In genomic region chr11:27228232-27228631, GRCh38 we compare ENCODE assay signal across 22 cellular contexts.
A peak's percentile ranks its signal among the peaks of the same experiment; 100 is the strongest.
DNase-seq lines count a peak whose midpoint lies in the region; ATAC-seq and TF ChIP-seq lines count a peak whose summit lies in the region.
"Had no signal": no experiment of that assay in that cellular context is flagged by ENCODE, and none has a peak within 500 bp of the region (broad histone marks: within the 10 kb centered on the region; RNA-seq: fewer than 3 reads in every experiment).

No MANE protein-coding gene starts in this region.

- peaks cover 6% of the 10 kb centered on the region for H3K27me3 Mint-ChIP-seq in neural progenitor cell (ENCODE audit: insufficient read depth, low read depth)
- peaks cover 0 to 1% of the 10 kb centered on the region in 2 donors for H3K27me3 Mint-ChIP-seq in CD4-positive, alpha-beta memory T cell
- H3K27me3 Mint-ChIP-seq: stimulated activated memory B cell treated with anti-CD40 and anti-IgM and Interleukin-4, amounts not matched to agents 10 μg/mL and 1 μg/mL and 100 μg/mL, for 72 hours had no signal

- POLR2A ChIA-PET in CD4-positive, alpha-beta memory T cell (lab: Charles Lee; ENCODE audit: partially characterized antibody), result no interaction called here

- H3K4me1 Mint-ChIP-seq in neural progenitor cell, result peaks cover 11% of the 10 kb centered on the region
- H3K4me1 Mint-ChIP-seq in CD4-positive, alpha-beta memory T cell, result no peaks in the 10 kb centered on the region

- no peaks in the 10 kb centered on the region for H3K27me3 ChIP-seq in breast epithelium
- H3K27me3 ChIP-seq in neural progenitor cell, result no peaks in the 10 kb centered on the region
- no peaks in the 10 kb centered on the region for H3K27me3 ChIP-seq in CD4-positive, alpha-beta memory T cell (ENCODE audit: insufficient read depth, low read length)
- H3K27me3 ChIP-seq in right atrium auricular region, result no peaks in the 10 kb centered on the region
- H3K27me3 ChIP-seq: SJCRH30, tibial nerve had no signal

- H3K79me2 ChIP-seq in neural progenitor cell (ENCODE audit: low read depth), result no peaks in the 10 kb centered on the region

- peak overlapping the region; percentile 12 to 19 for H3K27ac ChIP-seq in breast epithelium
- no peak overlapping the region for H3K27ac ChIP-seq in neural progenitor cell
- H3K27ac ChIP-seq in CD4-positive, alpha-beta memory T cell (ENCODE audit: low read depth, low read length), result no peak overlapping the region
- H3K27ac ChIP-seq in right atrium auricular region, result no peak overlapping the region
- H3K27ac ChIP-seq: SJCRH30, tibial nerve, VCaP had no signal

- no peak overlapping the region for H3K4me2 ChIP-seq in neural progenitor cell

- H3K9me3 ChIP-seq in breast epithelium, result no peaks in the 10 kb centered on the region
- no peaks in the 10 kb centered on the region for H3K9me3 ChIP-seq in neural progenitor cell (ENCODE audit: low read depth)
- no peaks in the 10 kb centered on the region for H3K9me3 ChIP-seq in CD4-positive, alpha-beta memory T cell (ENCODE audit: control insufficient read depth in 1 of 2, low read length in 2 of 2)
- H3K9me3 ChIP-seq in right atrium auricular region, result no peaks in the 10 kb centered on the region
- H3K9me3 ChIP-seq: SJCRH30, tibial nerve had no signal

- CTCF ChIA-PET in CD4-positive, alpha-beta memory T cell (lab: Charles Lee; ENCODE audit: partially characterized antibody), result no interaction called here

- no peak for TF ChIP-seq CTCF in breast epithelium (IDR thresholded peaks at IDR 0.05)
- no peak for TF ChIP-seq CTCF in neural progenitor cell (IDR thresholded peaks at IDR 0.05)
- TF ChIP-seq CTCF in right atrium auricular region (IDR thresholded peaks at IDR 0.05), result no peak

- intact Hi-C loops in breast epithelium (cut with DNase I; ENCODE audit: low total_unique reads), result no loop called here
- intact Hi-C loops in CD4-positive, alpha-beta memory T cell (cut with micrococcal nuclease), result no loop called here

- H3K27ac Mint-ChIP-seq in neural progenitor cell, result no peak overlapping the region
- H3K27ac Mint-ChIP-seq in CD4-positive, alpha-beta memory T cell, result no peak overlapping the region
- H3K27ac Mint-ChIP-seq: activated naive CD4-positive, alpha-beta T cell treated with anti-CD3 and anti-CD28 coated beads for 36 hours; stimulated activated memory B cell treated with anti-CD40 and anti-IgM and Interleukin-4, amounts not matched to agents 10 μg/mL and 1 μg/mL and 100 μg/mL, for 72 hours; T-helper 1 cell treated with Interleukin-12 subunit alpha and Interleukin-12 subunit beta and Interleukin-4 antibody, amounts not matched to agents 30 μg/mL and 1 μg/mL, for 36 hours had no signal

- H3K4me3 Mint-ChIP-seq in neural progenitor cell, result no peak overlapping the region
- no peak overlapping the region for H3K4me3 Mint-ChIP-seq in CD4-positive, alpha-beta memory T cell
- H3K4me3 Mint-ChIP-seq: activated naive CD4-positive, alpha-beta T cell treated with anti-CD3 and anti-CD28 coated beads for 36 hours; stimulated activated memory B cell treated with anti-CD40 and anti-IgM and Interleukin-4, amounts not matched to agents 10 μg/mL and 1 μg/mL and 100 μg/mL, for 72 hours; T-helper 1 cell treated with Interleukin-12 subunit alpha and Interleukin-12 subunit beta and Interleukin-4 antibody, amounts not matched to agents 30 μg/mL and 1 μg/mL, for 36 hours had no signal

- peak overlapping the region; percentile 13 for H2AFZ ChIP-seq in neural progenitor cell (replicated peaks)

- no peak for ATAC-seq in GM19452 (IDR thresholded peaks at IDR 0.05; ENCODE audit: unreplicated experiment)
- ATAC-seq: left cardiac atrium; stimulated activated memory B cell treated with anti-CD40 and anti-IgM and Interleukin-4, amounts not matched to agents 10 μg/mL and 1 μg/mL and 100 μg/mL, for 72 hours had no signal

- H3F3A ChIP-seq in neural progenitor cell (ENCODE audit: low read depth), result peaks cover 6% of the 10 kb centered on the region

- H3K36me3 Mint-ChIP-seq in neural progenitor cell, result peaks cover 2% of the 10 kb centered on the region
- no peaks in the 10 kb centered on the region for H3K36me3 Mint-ChIP-seq in CD4-positive, alpha-beta memory T cell
- H3K36me3 Mint-ChIP-seq: stimulated activated memory B cell treated with anti-CD40 and anti-IgM and Interleukin-4, amounts not matched to agents 10 μg/mL and 1 μg/mL and 100 μg/mL, for 72 hours had no signal

- no peak overlapping the region for H3K9ac ChIP-seq in neural progenitor cell

- H3K4me1 ChIP-seq in breast epithelium (no peaks in the 10 kb centered on the region), neural progenitor cell (peaks cover 25% of the 10 kb centered on the region), right atrium auricular region (no peaks in the 10 kb centered on the region)
- no peaks in the 10 kb centered on the region for H3K4me1 ChIP-seq in CD4-positive, alpha-beta memory T cell (ENCODE audit: insufficient read depth, low read length)

- H3K4me3 ChIP-seq in breast epithelium (no peak overlapping the region), neural progenitor cell (no peak overlapping the region), right atrium auricular region (no peak overlapping the region)
- no peak overlapping the region for H3K4me3 ChIP-seq in CD4-positive, alpha-beta memory T cell (ENCODE audit: low read length in 2 of 2)
- H3K4me3 ChIP-seq: SJCRH30, tibial nerve had no signal

- no peaks in the 10 kb centered on the region for H4K20me1 ChIP-seq in neural progenitor cell (ENCODE audit: low read depth)

- H3K36me3 ChIP-seq in breast epithelium (no peaks in the 10 kb centered on the region), neural progenitor cell (no peaks in the 10 kb centered on the region), right atrium auricular region (no peaks in the 10 kb centered on the region)
- no peaks in the 10 kb centered on the region for H3K36me3 ChIP-seq in CD4-positive, alpha-beta memory T cell (ENCODE audit: insufficient read depth, low read length)
- H3K36me3 ChIP-seq: SJCRH30, tibial nerve had no signal

- peaks cover 6% of the 10 kb centered on the region for H3K9me3 Mint-ChIP-seq in neural progenitor cell
- peaks cover 0 to 5% (median 0%) of the 10 kb centered on the region in 8 donors for H3K9me3 Mint-ChIP-seq in CD4-positive, alpha-beta memory T cell
- H3K9me3 Mint-ChIP-seq: activated naive CD4-positive, alpha-beta T cell treated with anti-CD3 and anti-CD28 coated beads for 36 hours; stimulated activated memory B cell treated with anti-CD40 and anti-IgM and Interleukin-4, amounts not matched to agents 10 μg/mL and 1 μg/mL and 100 μg/mL, for 72 hours; T-helper 1 cell treated with Interleukin-12 subunit alpha and Interleukin-12 subunit beta and Interleukin-4 antibody, amounts not matched to agents 30 μg/mL and 1 μg/mL, for 36 hours had no signal

- DNase-seq in DMS79 treated with DMSO at 0.1 percent for 48 hours (lab: John Stamatoyannopoulos, UW), result peak; percentile 95
- DNase-seq in NCI-H2081 (lab: John Stamatoyannopoulos, UW), result peak; percentile 63 to 91
- DNase-seq in breast epithelium (ENCODE audit: low spot score in 2 of 2), result peak in 1 of 2 donors; percentile 33
- DNase-seq in neural progenitor cell (ENCODE audit: low spot score), result no peak
- DNase-seq in CD4-positive, alpha-beta memory T cell, result no peak
- DNase-seq in right atrium auricular region (ENCODE audit: low spot score), result no peak
- no peak for DNase-seq in germinal center (ENCODE audit: low spot score)
- DNase-seq: activated CD4-positive, alpha-beta T cell treated with anti-CD3 and anti-CD28 coated beads, Interleukin-2, amount 50 U/mL, for 48 hours; activated naive CD4-positive, alpha-beta T cell treated with anti-CD3 and anti-CD28 coated beads for 36 hours; aorta; DND-41; IMR-90; left cardiac atrium; NCI-H226; retina; SJCRH30; stimulated activated CD4-positive, alpha-beta T cell treated with anti-CD3 and anti-CD28 coated beads, Interleukin-15, amount 100 ng/mL, for 24 hours had no signal

- no peak for TF ChIP-seq POLR2A in breast epithelium (IDR thresholded peaks at IDR 0.05)

Comparison
In these comparisons a context has a peak if more than half of its experiments do, and no peak if none do; other contexts are left out.
1. DNase-seq: peak in DMS79 treated with DMSO at 0.1 percent for 48 hours (single experiment) and NCI-H2081 (2 of 2); none in neural progenitor cell (single experiment), CD4-positive, alpha-beta memory T cell (0 of 5), right atrium auricular region (single experiment) and germinal center (single experiment).
2. H3K27ac ChIP-seq: peak in breast epithelium (2 of 2); none in neural progenitor cell (single experiment), CD4-positive, alpha-beta memory T cell (single experiment) and right atrium auricular region (0 of 2).